ENCODE assay signal across 20 cellular contexts in the genomic region with DNA sequence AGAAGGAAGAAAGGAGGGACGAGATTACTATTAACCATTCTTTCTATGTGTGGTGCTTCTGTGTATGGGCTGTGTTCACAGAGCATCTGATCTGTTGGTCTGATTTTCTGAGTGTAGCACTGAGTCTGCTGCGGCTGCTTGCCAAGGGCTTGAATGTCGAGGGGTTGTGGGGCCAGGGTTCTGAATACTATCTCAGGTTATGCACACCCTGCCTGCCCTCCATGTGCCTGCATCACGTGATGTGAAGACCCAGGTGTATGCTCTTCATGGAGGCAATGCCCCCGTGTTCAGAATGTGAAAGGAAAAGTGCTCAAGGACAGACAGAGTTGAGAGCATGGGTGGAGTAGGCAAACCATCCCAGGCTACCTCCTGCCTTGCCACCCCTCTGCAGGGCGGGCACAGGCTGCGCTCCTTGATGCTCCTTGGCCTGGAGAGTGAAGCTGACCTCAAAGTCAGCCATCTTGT.
DNase-seq lines count a peak whose midpoint lies in the region; ATAC-seq and TF ChIP-seq lines count a peak whose summit lies in the region.
"Had no signal": no experiment of that assay in that cellular context is flagged by ENCODE, and none has a peak within 500 bp of the region (broad histone marks: within the 10 kb centered on the region; RNA-seq: fewer than 3 reads in every experiment).

No MANE protein-coding gene starts in this region.

- no peak for ATAC-seq in body of pancreas
- ATAC-seq in HG02973 (IDR thresholded peaks at IDR 0.05; ENCODE audit: unreplicated experiment): no peak
- ATAC-seq: foreskin keratinocyte, lower lobe of right lung had no signal

- TF ChIP-seq POLR2A in body of pancreas (IDR thresholded peaks at IDR 0.05) (no peak), tibial nerve (IDR thresholded peaks at IDR 0.05) (no peak)

- H3K36me3 Mint-ChIP-seq in osteocyte (ENCODE audit: unreplicated experiment): peaks cover 44% of the 10 kb centered on the region
- H3K36me3 Mint-ChIP-seq in CD4-positive, alpha-beta memory T cell: peaks cover 0 to 11% of the 10 kb centered on the region in 2 donors

- DNase-seq in body of pancreas (no peak), cardiac muscle cell (ENCODE audit: low read depth in 1 of 2, low spot score in 1 of 2) (no peak), osteocyte (ENCODE audit: extremely low spot score, unreplicated experiment) (no peak), tibial nerve (ENCODE audit: low spot score in 2 of 2) (no peak), NCI-H226 (no peak), middle frontal gyrus (ENCODE audit: extremely low spot score, low spot score) (no peak)
- no peak for DNase-seq in CD4-positive, alpha-beta memory T cell
- DNase-seq: activated CD8-positive, alpha-beta memory T cell treated with anti-CD3 and anti-CD28 coated beads for 24 hours; AML-193; foreskin keratinocyte; HFFc6; IMR-90; lower lobe of right lung; MM.1S; NCI-H1930; stimulated activated CD4-positive, alpha-beta T cell treated with anti-CD3 and anti-CD28 coated beads, Interleukin-15, amount 100 ng/mL, for 24 hours; stimulated activated naive CD4-positive, alpha-beta T cell; T-helper 9 cell had no signal

- no peaks in the 10 kb centered on the region for H3K27me3 ChIP-seq in body of pancreas
- H3K27me3 ChIP-seq in cardiac muscle cell: no peaks in the 10 kb centered on the region
- H3K27me3 ChIP-seq in tibial nerve: no peaks in the 10 kb centered on the region
- no peaks in the 10 kb centered on the region for H3K27me3 ChIP-seq in CD4-positive, alpha-beta memory T cell (ENCODE audit: insufficient read depth, low read length)
- H3K27me3 ChIP-seq: foreskin keratinocyte had no signal

- TF ChIP-seq EP300 in tibial nerve (IDR thresholded peaks at IDR 0.05): no peak

- H3K4me1 ChIP-seq in body of pancreas (peaks cover 97% of the 10 kb centered on the region), cardiac muscle cell (ENCODE audit: low read depth) (peaks cover 11% of the 10 kb centered on the region), tibial nerve (peaks cover 0 to 100% (median 78%) of the 10 kb centered on the region in 4 donors)
- H3K4me1 ChIP-seq in CD4-positive, alpha-beta memory T cell (ENCODE audit: insufficient read depth, low read length): no peaks in the 10 kb centered on the region

- intact Hi-C loops in body of pancreas (cut with DNase I): no loop called here
- intact Hi-C loops in CD4-positive, alpha-beta memory T cell (cut with micrococcal nuclease): no loop called here

- TF ChIP-seq CTCF in body of pancreas (IDR thresholded peaks at IDR 0.05): no peak
- TF ChIP-seq CTCF in cardiac muscle cell (IDR thresholded peaks at IDR 0.05; ENCODE audit: low read depth, low read length): no peak
- no peak for TF ChIP-seq CTCF in osteocyte (IDR thresholded peaks at IDR 0.05)
- no peak for TF ChIP-seq CTCF in tibial nerve (IDR thresholded peaks at IDR 0.05)

- H3K27ac ChIP-seq in body of pancreas (peak overlapping the region; percentile 51 to 78 (median 78)), cardiac muscle cell (peak overlapping the region; percentile 55), tibial nerve (peak overlapping the region; percentile 16 to 93 (median 54))
- H3K27ac ChIP-seq in CD4-positive, alpha-beta memory T cell (ENCODE audit: low read depth, low read length): no peak overlapping the region
- H3K27ac ChIP-seq: foreskin keratinocyte, lower lobe of right lung, SK-N-MC had no signal

- WGBS in body of pancreas, 2 donors: 51 to 59% methylated on average over 6 to 7 of the region's 7 CpGs
- WGBS in tibial nerve, 2 donors: 55 to 58% methylated on average over 7 of the region's 7 CpGs

- H3K4me3 Mint-ChIP-seq in osteocyte (ENCODE audit: unreplicated experiment): no peak overlapping the region
- H3K4me3 Mint-ChIP-seq in CD4-positive, alpha-beta memory T cell: no peak overlapping the region
- H3K4me3 Mint-ChIP-seq: HFFc6 had no signal

- H3K36me3 ChIP-seq in body of pancreas (replicated peaks in 1 of 2; ENCODE audit: insufficient read depth in 1 of 2, low read depth in 2 of 2) (peaks cover 0 to 4% of the 10 kb centered on the region in 2 donors), cardiac muscle cell (peaks cover 10% of the 10 kb centered on the region), tibial nerve (peaks cover 0 to 47% (median 0%) of the 10 kb centered on the region in 3 donors)
- H3K36me3 ChIP-seq in CD4-positive, alpha-beta memory T cell (ENCODE audit: insufficient read depth, low read length): no peaks in the 10 kb centered on the region

- H3K27ac Mint-ChIP-seq in osteocyte (ENCODE audit: unreplicated experiment): peak overlapping the region; percentile 67
- H3K27ac Mint-ChIP-seq in CD4-positive, alpha-beta memory T cell: no peak overlapping the region

- CTCF ChIA-PET in CD4-positive, alpha-beta memory T cell (lab: Charles Lee; ENCODE audit: partially characterized antibody): no interaction called here

- no peaks in the 10 kb centered on the region for H3K27me3 Mint-ChIP-seq in osteocyte (ENCODE audit: unreplicated experiment)
- H3K27me3 Mint-ChIP-seq in CD4-positive, alpha-beta memory T cell: no peaks in the 10 kb centered on the region

- peaks cover 52% of the 10 kb centered on the region for H3K4me1 Mint-ChIP-seq in osteocyte (ENCODE audit: unreplicated experiment)
- no peaks in the 10 kb centered on the region for H3K4me1 Mint-ChIP-seq in CD4-positive, alpha-beta memory T cell

- H3K9me3 ChIP-seq in body of pancreas (no peaks in the 10 kb centered on the region), cardiac muscle cell (ENCODE audit: low read depth) (no peaks in the 10 kb centered on the region), tibial nerve (no peaks in the 10 kb centered on the region)
- H3K9me3 ChIP-seq in CD4-positive, alpha-beta memory T cell (ENCODE audit: control insufficient read depth in 1 of 2, low read length in 2 of 2): no peaks in the 10 kb centered on the region
- H3K9me3 ChIP-seq: lower lobe of right lung had no signal

- POLR2A ChIA-PET in CD4-positive, alpha-beta memory T cell (lab: Charles Lee; ENCODE audit: partially characterized antibody): no interaction called here

- no peak overlapping the region for H3K4me3 ChIP-seq in body of pancreas
- H3K4me3 ChIP-seq in cardiac muscle cell: no peak overlapping the region
- no peak overlapping the region for H3K4me3 ChIP-seq in tibial nerve
- H3K4me3 ChIP-seq in CD4-positive, alpha-beta memory T cell (ENCODE audit: low read length in 2 of 2): no peak overlapping the region
- H3K4me3 ChIP-seq: lower lobe of right lung, SK-N-MC had no signal

- H3K9me3 Mint-ChIP-seq in osteocyte (ENCODE audit: unreplicated experiment): no peaks in the 10 kb centered on the region
- peaks cover 0 to 2% (median 0%) of the 10 kb centered on the region in 8 donors for H3K9me3 Mint-ChIP-seq in CD4-positive, alpha-beta memory T cell
- H3K9me3 Mint-ChIP-seq: HFFc6 had no signal
